17 cellular contexts compared by ENCODE assay signal in genomic region chr3:70277304-70277703, GRCh38. TPM values are rescaled to one million over a fixed set of nuclear protein-coding genes. Genes with fewer than 3 reads are reported as not detected.
DNase-seq lines count a peak whose midpoint lies in the region; ATAC-seq and TF ChIP-seq lines count a peak whose summit lies in the region.
"Had no signal": no experiment of that assay in that cellular context is flagged by ENCODE, and none has a peak within 500 bp of the region (broad histone marks: within the 10 kb centered on the region; RNA-seq: fewer than 3 reads in every experiment).

No MANE protein-coding gene starts in this region.

- no peak overlapping the region for H3K4me3 Mint-ChIP-seq in progenitor cell of endocrine pancreas (ENCODE audit: low read depth)
- no peak overlapping the region for H3K4me3 Mint-ChIP-seq in activated naive CD8-positive, alpha-beta T cell treated with anti-CD3 and anti-CD28 coated beads for 36 hours
- H3K4me3 Mint-ChIP-seq: T-cell had no signal

- H3K27me3 Mint-ChIP-seq in progenitor cell of endocrine pancreas, result peaks cover 18% of the 10 kb centered on the region
- H3K27me3 Mint-ChIP-seq in activated naive CD8-positive, alpha-beta T cell treated with anti-CD3 and anti-CD28 coated beads for 36 hours, result peaks cover 7% of the 10 kb centered on the region

- no peaks in the 10 kb centered on the region for H4K20me1 ChIP-seq in hepatocyte (ENCODE audit: insufficient read depth, poor library complexity, severe bottlenecking)

- peak; percentile 6 for DNase-seq in DMS153 treated with DMSO at 0.1 percent for 48 hours (lab: John Stamatoyannopoulos, UW; ENCODE audit: unreplicated experiment)
- DNase-seq in NCI-H1105 (lab: John Stamatoyannopoulos, UW), result peak; percentile 86
- DNase-seq in NCI-H748 (lab: John Stamatoyannopoulos, UW; ENCODE audit: unreplicated experiment), result peak; percentile 97
- peak; percentile 14 for DNase-seq in hepatocyte (ENCODE audit: low spot score)
- DNase-seq in progenitor cell of endocrine pancreas (ENCODE audit: low spot score, unreplicated experiment), result no peak
- no peak for DNase-seq in ACHN
- DNase-seq in activated naive CD8-positive, alpha-beta T cell treated with anti-CD3 and anti-CD28 coated beads for 36 hours, result no peak
- DNase-seq in body of pancreas, result no peak
- DNase-seq: AML-193, NCI-H146, NCI-H510A treated with DMSO at 0.1 percent for 48 hours, T-cell had no signal

- peaks cover under 1% of the 10 kb centered on the region for H3K9me3 Mint-ChIP-seq in progenitor cell of endocrine pancreas (ENCODE audit: low read depth)
- no peaks in the 10 kb centered on the region for H3K9me3 Mint-ChIP-seq in activated naive CD8-positive, alpha-beta T cell treated with anti-CD3 and anti-CD28 coated beads for 36 hours

- peak overlapping the region; percentile 18 for H3K4me2 ChIP-seq in hepatocyte
- H3K4me2 ChIP-seq: KMS-11 had no signal

- no peaks in the 10 kb centered on the region for H3K36me3 ChIP-seq in hepatocyte (replicated peaks; ENCODE audit: insufficient read depth, low read depth)
- no peaks in the 10 kb centered on the region for H3K36me3 ChIP-seq in body of pancreas (replicated peaks in 1 of 2; ENCODE audit: insufficient read depth in 1 of 2, low read depth in 2 of 2)

- H3K36me3 Mint-ChIP-seq in progenitor cell of endocrine pancreas (ENCODE audit: insufficient read depth), result no peaks in the 10 kb centered on the region
- no peaks in the 10 kb centered on the region for H3K36me3 Mint-ChIP-seq in activated naive CD8-positive, alpha-beta T cell treated with anti-CD3 and anti-CD28 coated beads for 36 hours
- H3K36me3 Mint-ChIP-seq: T-cell had no signal

- peaks cover 14% of the 10 kb centered on the region for H3K4me1 Mint-ChIP-seq in progenitor cell of endocrine pancreas (ENCODE audit: low read depth)
- no peaks in the 10 kb centered on the region for H3K4me1 Mint-ChIP-seq in activated naive CD8-positive, alpha-beta T cell treated with anti-CD3 and anti-CD28 coated beads for 36 hours
- H3K4me1 Mint-ChIP-seq: T-cell had no signal

- TF ChIP-seq CTCF in hepatocyte (IDR thresholded peaks at IDR 0.05; ENCODE audit: poor library complexity), result no peak
- TF ChIP-seq CTCF in progenitor cell of endocrine pancreas (IDR thresholded peaks at IDR 0.05; ENCODE audit: unreplicated experiment), result no peak
- no peak for TF ChIP-seq CTCF in body of pancreas (IDR thresholded peaks at IDR 0.05)

- ATAC-seq in body of pancreas, result no peak
- ATAC-seq: T-cell had no signal

- H3K4me3 ChIP-seq in hepatocyte (no peak overlapping the region), body of pancreas (no peak overlapping the region)
- H3K4me3 ChIP-seq: SJSA1 had no signal

- H3K27ac ChIP-seq in hepatocyte (peak overlapping the region; percentile 26), body of pancreas (no peak overlapping the region)
- H3K27ac ChIP-seq: KMS-11, SJSA1 had no signal

- 33% methylated on average over 6 of the region's 6 CpGs for WGBS in hepatocyte (ENCODE audit: low lambda C conversion rate, missing lambda C conversion rate)
- 31 to 33% methylated on average over 6 of the region's 6 CpGs for WGBS in body of pancreas, 2 donors

- no peak for TF ChIP-seq POLR2A in body of pancreas (IDR thresholded peaks at IDR 0.05)

- H3K4me1 ChIP-seq in hepatocyte (ENCODE audit: insufficient read depth) (peaks cover 8% of the 10 kb centered on the region), body of pancreas (no peaks in the 10 kb centered on the region)

- H3K9me2 ChIP-seq in hepatocyte (replicated peaks; ENCODE audit: insufficient read depth), result no peaks in the 10 kb centered on the region

- no peaks in the 10 kb centered on the region for H3K9me3 ChIP-seq in hepatocyte (ENCODE audit: low read depth)
- no peaks in the 10 kb centered on the region for H3K9me3 ChIP-seq in body of pancreas
- H3K9me3 ChIP-seq: SJSA1 had no signal

- no peaks in the 10 kb centered on the region for H3K27me3 ChIP-seq in hepatocyte
- H3K27me3 ChIP-seq in body of pancreas, result no peaks in the 10 kb centered on the region
- H3K27me3 ChIP-seq: SJSA1 had no signal

- H3K27ac Mint-ChIP-seq in progenitor cell of endocrine pancreas, result no peak overlapping the region
- no peak overlapping the region for H3K27ac Mint-ChIP-seq in activated naive CD8-positive, alpha-beta T cell treated with anti-CD3 and anti-CD28 coated beads for 36 hours
- H3K27ac Mint-ChIP-seq: T-cell had no signal

- H2AFZ ChIP-seq in hepatocyte, result no peak overlapping the region

- intact Hi-C loops in body of pancreas (cut with DNase I), result no loop called here

- in situ Hi-C loops in ACHN (cut with HindIII; ENCODE audit: low pct_ligation_motif_present, low pct_unique_long_range_greater_than_20kb, low sequenced_read_pairs), result no loop called here

- H3K79me2 ChIP-seq in hepatocyte, result no peaks in the 10 kb centered on the region

RNA-seq across cellular contexts. Expression of gene MDFIC2, which starts 35.1 kb away (rescaled TPM):
- total RNA-seq in hepatocyte, result not detected in 2 replicates
- polyA plus RNA-seq in hepatocyte, result not detected in 2 replicates
- not detected in 2 replicates for total RNA-seq in progenitor cell of endocrine pancreas
- total RNA-seq in activated naive CD8-positive, alpha-beta T cell treated with anti-CD3 and anti-CD28 coated beads for 36 hours, result not detected
- total RNA-seq in body of pancreas, result not detected
- total RNA-seq: A673, H4, MCF 10A, SJSA1, T-cell had no signal

Comparison
In these comparisons a context has a peak if more than half of its experiments do, and no peak if none do; other contexts are left out.
1. DNase-seq: peak in DMS153 treated with DMSO at 0.1 percent for 48 hours (single experiment), NCI-H1105 (single experiment), NCI-H748 (single experiment) and hepatocyte (single experiment); none in progenitor cell of endocrine pancreas (single experiment), ACHN (single experiment), activated naive CD8-positive, alpha-beta T cell treated with anti-CD3 and anti-CD28 coated beads for 36 hours (single experiment) and body of pancreas (0 of 4).